ENCODE assay signal across 8 cellular contexts in genomic region chr3:45647148-45647619, GRCh38. TPM values are rescaled to one million over a fixed set of nuclear protein-coding genes. Genes with fewer than 3 reads are reported as not detected.
DNase-seq lines count a peak whose midpoint lies in the region; ATAC-seq and TF ChIP-seq lines count a peak whose summit lies in the region.

No MANE protein-coding gene starts in this region.

- TF ChIP-seq POLR2A in GM18505 (IDR thresholded peaks at IDR 0.05; ENCODE audit: borderline replicate concordance, extremely low read depth, insufficient read depth, insufficient read length): no peak

- WGBS in mammary epithelial cell (ENCODE audit: low coverage, missing lambda C conversion rate): 27% methylated on average over 3 of the region's 6 CpGs

- peaks cover 48% of the 10 kb centered on the region for H3K4me1 ChIP-seq in mammary epithelial cell (ENCODE audit: insufficient read depth, low read length)

- peaks cover 14% of the 10 kb centered on the region for H3K9me3 Mint-ChIP-seq in activated CD4-positive, alpha-beta T cell treated with anti-CD3 and anti-CD28 coated beads for 36 hours (ENCODE audit: low read depth)

- no peak for ATAC-seq in HG03280 (IDR thresholded peaks at IDR 0.05; ENCODE audit: unreplicated experiment)
- ATAC-seq in HG02970 (IDR thresholded peaks at IDR 0.05; ENCODE audit: low FRiP score, unreplicated experiment): no peak
- ATAC-seq in GM18505 (IDR thresholded peaks at IDR 0.05; ENCODE audit: unreplicated experiment): no peak
- ATAC-seq in activated CD4-positive, alpha-beta T cell treated with anti-CD3 and anti-CD28 coated beads for 36 hours: no peak

- peak overlapping the region; percentile 97 for H3K27ac ChIP-seq in mammary epithelial cell (ENCODE audit: insufficient read depth, low read depth, low read length)

- H3K27me3 Mint-ChIP-seq in activated CD4-positive, alpha-beta T cell treated with anti-CD3 and anti-CD28 coated beads for 36 hours: no peaks in the 10 kb centered on the region

- H3K4me1 Mint-ChIP-seq in activated CD4-positive, alpha-beta T cell treated with anti-CD3 and anti-CD28 coated beads for 36 hours: no peaks in the 10 kb centered on the region

- peak overlapping the region; percentile 65 for H3K4me2 ChIP-seq in mammary epithelial cell (ENCODE audit: insufficient read depth, low read depth, low read length)

- DNase-seq in AG08395 (ENCODE audit: low spot score) (peak; percentile 87), MV-4-11 (lab: John Stamatoyannopoulos, UW) (peak; percentile 94), mammary epithelial cell (peak; percentile 84), medulla oblongata (ENCODE audit: extremely low spot score) (peak; percentile 25)
- no peak for DNase-seq in activated CD4-positive, alpha-beta T cell treated with anti-CD3 and anti-CD28 coated beads for 36 hours

- peaks cover 69% of the 10 kb centered on the region for H3K79me2 ChIP-seq in mammary epithelial cell (ENCODE audit: insufficient read depth, low read length)

- H3K4me3 ChIP-seq in mammary epithelial cell (replicated peaks in 1 of 3; ENCODE audit: insufficient read depth in 1 of 3, low read depth in 2 of 3, low read length in 3 of 3): no peak overlapping the region

- H3K9ac ChIP-seq in mammary epithelial cell (ENCODE audit: insufficient read depth, low read length): peak overlapping the region; percentile 59

- POLR2A ChIA-PET in activated CD4-positive, alpha-beta T cell treated with anti-CD3 and anti-CD28 coated beads for 36 hours (lab: Charles Lee): no interaction called here

- in situ Hi-C loops in mammary epithelial cell (cut with MboI; ENCODE audit: low sequenced_read_pairs in 2 of 2): no loop called here

- TF ChIP-seq CTCF in mammary epithelial cell (conservative IDR thresholded peaks at IDR 0.05 in 1 of 2, IDR thresholded peaks at IDR 0.05 in 1 of 2; ENCODE audit: extremely low read depth in 1 of 2, insufficient read depth in 1 of 2, low read depth in 1 of 2, low read length in 2 of 2): no peak

- H2AFZ ChIP-seq in mammary epithelial cell (ENCODE audit: low read depth, low read length): peak overlapping the region; percentile 5

- intact Hi-C loops in mammary epithelial cell (cut with micrococcal nuclease): no loop called here
- intact Hi-C loops in activated CD4-positive, alpha-beta T cell treated with anti-CD3 and anti-CD28 coated beads for 36 hours (cut with DNase I, micrococcal nuclease): no loop called here

- H3K27me3 ChIP-seq in mammary epithelial cell (ENCODE audit: insufficient read depth, low read length): no peaks in the 10 kb centered on the region

- no peaks in the 10 kb centered on the region for H4K20me1 ChIP-seq in mammary epithelial cell (ENCODE audit: insufficient read depth, low read length)

- H3K27ac Mint-ChIP-seq in activated CD4-positive, alpha-beta T cell treated with anti-CD3 and anti-CD28 coated beads for 36 hours: no peak overlapping the region

- CTCF ChIA-PET in mammary epithelial cell (lab: Charles Lee; ENCODE audit: low non-redundant PET): interaction anchor here (0.7 kb wide), 1 partner anchor 559 kb away, joined by 3 read pairs; no protein-coding TSS in a partner anchor
- CTCF ChIA-PET in activated CD4-positive, alpha-beta T cell treated with anti-CD3 and anti-CD28 coated beads for 36 hours (lab: Charles Lee): no interaction called here

- H3K36me3 ChIP-seq in mammary epithelial cell (ENCODE audit: insufficient read depth, low read length): no peaks in the 10 kb centered on the region

- dilution Hi-C loops in mammary epithelial cell (cut with HindIII; ENCODE audit: low sequenced_read_pairs): no loop called here

- H3K36me3 Mint-ChIP-seq in activated CD4-positive, alpha-beta T cell treated with anti-CD3 and anti-CD28 coated beads for 36 hours (ENCODE audit: low read depth): peaks cover 29% of the 10 kb centered on the region

- H3K9me3 ChIP-seq in mammary epithelial cell (replicated peaks; ENCODE audit: insufficient read depth, low read length): no peaks in the 10 kb centered on the region

- BruUV-seq in mammary epithelial cell (replicated peaks; lab: Mats Ljungman, UMichigan): no TSS peak

- H3K4me3 Mint-ChIP-seq in activated CD4-positive, alpha-beta T cell treated with anti-CD3 and anti-CD28 coated beads for 36 hours: no peak overlapping the region

RNA-seq across cellular contexts. Expression of gene SACM1L, which starts 42.0 kb away (rescaled TPM):
- total RNA-seq in mammary epithelial cell: 10 to 100 TPM; 27.8 to 39.3 TPM
- polyA plus RNA-seq in mammary epithelial cell: 11.5 TPM
- 50.4 TPM for polyA minus RNA-seq in mammary epithelial cell
- 10 to 100 TPM; 34.2 to 51.8 TPM for total RNA-seq in activated CD4-positive, alpha-beta T cell treated with anti-CD3 and anti-CD28 coated beads for 36 hours

RNA-seq across cellular contexts. Expression of gene LIMD1, which starts 52.6 kb away (rescaled TPM):
- total RNA-seq in mammary epithelial cell: 10 to 100 TPM; 15.7 to 21.7 TPM
- polyA plus RNA-seq in mammary epithelial cell: 8.1 TPM
- polyA minus RNA-seq in mammary epithelial cell: 86.4 TPM
- total RNA-seq in activated CD4-positive, alpha-beta T cell treated with anti-CD3 and anti-CD28 coated beads for 36 hours: 10 to 100 TPM; 20.1 to 22.9 TPM
